Comparison of ENCODE assay signal across 1 cellular context in the genomic region with DNA sequence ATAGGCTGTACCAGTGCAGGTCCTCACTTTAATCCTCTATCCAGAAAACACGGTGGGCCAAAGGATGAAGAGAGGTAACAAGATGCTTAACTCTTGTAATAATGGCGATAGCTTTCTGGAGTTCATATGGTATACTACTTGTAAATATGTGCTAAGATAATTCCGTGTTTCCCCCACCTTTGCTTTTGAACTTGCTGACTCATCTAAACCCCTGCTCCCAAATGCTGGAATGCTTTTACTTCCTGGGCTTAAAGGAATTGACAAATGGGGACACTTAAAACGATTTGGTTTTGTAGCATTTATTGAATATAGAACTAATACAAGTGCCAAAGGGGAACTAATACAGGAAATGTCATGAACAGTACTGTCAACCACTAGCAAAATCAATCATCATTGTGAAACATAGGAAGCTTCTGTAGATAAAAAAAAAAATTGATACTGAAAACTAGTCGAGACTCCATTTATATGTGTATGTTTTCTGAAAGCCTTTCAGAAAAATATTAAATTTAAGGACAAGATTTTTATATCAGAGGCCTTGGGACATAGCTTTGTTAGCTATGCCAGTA.
TF ChIP-seq lines count a peak whose summit lies in the region.

No MANE protein-coding gene starts in this region.

TF ChIP-seq in HepG2, 621 proteins besides CTCF, POLR2A, EP300 and RAD21:
- TF ChIP-seq MAFK (conservative IDR thresholded peaks at IDR 0.05 in 1 of 2, IDR thresholded peaks at IDR 0.05 in 1 of 2; ENCODE audit: low read length in 2 of 2) (peak; percentile 85 to 91), MYNN (CRISPR knock-in tag; IDR thresholded peaks at IDR 0.05; ENCODE audit: low read depth) (no peak), HMG20A (CRISPR knock-in tag; IDR thresholded peaks at IDR 0.05; ENCODE audit: borderline replicate concordance) (no peak), ZNF331 (CRISPR knock-in tag; IDR thresholded peaks at IDR 0.05) (no peak), IRF1 (CRISPR knock-in tag; IDR thresholded peaks at IDR 0.05; ENCODE audit: low read depth) (no peak), ZNF567 (CRISPR knock-in tag; IDR thresholded peaks at IDR 0.05; ENCODE audit: borderline replicate concordance) (no peak), MAFF (IDR thresholded peaks at IDR 0.05; ENCODE audit: low read depth, low read length) (peak; percentile 87), REXO4 (CRISPR knock-in tag; IDR thresholded peaks at IDR 0.05; ENCODE audit: borderline replicate concordance) (no peak), NFE2L2 (IDR thresholded peaks at IDR 0.05; ENCODE audit: low read length) (peak; percentile 32; the same call in 1 of the 2 replicates), PHF8 (CRISPR knock-in tag; IDR thresholded peaks at IDR 0.05) (no peak)
- TF ChIP-seq, protein P1, sequence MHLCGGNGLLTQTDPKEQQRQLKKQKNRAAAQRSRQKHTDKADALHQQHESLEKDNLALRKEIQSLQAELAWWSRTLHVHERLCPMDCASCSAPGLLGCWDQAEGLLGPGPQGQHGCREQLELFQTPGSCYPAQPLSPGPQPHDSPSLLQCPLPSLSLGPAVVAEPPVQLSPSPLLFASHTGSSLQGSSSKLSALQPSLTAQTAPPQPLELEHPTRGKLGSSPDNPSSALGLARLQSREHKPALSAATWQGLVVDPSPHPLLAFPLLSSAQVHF (CRISPR knock-in tag; IDR thresholded peaks at IDR 0.05) = no peak
